In the genomic region with DNA sequence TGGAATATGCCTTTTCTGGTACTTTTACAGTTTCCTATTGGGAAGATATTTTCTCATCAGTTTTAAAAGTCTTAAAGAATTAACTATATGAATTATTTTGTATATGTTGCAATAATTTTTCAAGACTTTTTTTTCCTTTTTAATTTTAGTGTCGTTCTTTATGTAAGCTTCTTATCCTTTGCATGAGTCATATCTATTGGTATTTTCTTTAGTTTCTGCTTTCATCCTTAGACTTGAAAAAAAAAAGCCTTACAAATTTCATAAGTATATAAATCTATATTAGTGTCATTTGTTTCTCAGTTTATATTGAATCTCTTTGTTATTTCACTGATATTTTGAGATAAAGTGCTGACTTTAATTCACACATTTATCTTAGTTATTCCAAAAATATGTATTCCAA, we compare ENCODE assay signal across 21 cellular contexts.
"Had no signal": no experiment of that assay in that cellular context is flagged by ENCODE, and none has a peak within 500 bp of the region (broad histone marks: within the 10 kb centered on the region; RNA-seq: fewer than 3 reads in every experiment).

No MANE protein-coding gene starts in this region.

- H3K9me3 ChIP-seq: ascending aorta, mucosa of descending colon, vagina had no signal

- H3K4me1 Mint-ChIP-seq: neural crest cell had no signal

- DNase-seq: activated CD4-positive, alpha-beta T cell treated with anti-CD3 and anti-CD28 coated beads, Interleukin-2, amount 10 ng/mL, durations not matched to agents 7 days and 5 days; activated CD8-positive, alpha-beta memory T cell treated with anti-CD3 and anti-CD28 coated beads, Interleukin-2, amount 50 U/mL, for 4 hours; activated effector memory CD4-positive, alpha-beta T cell treated with Interleukin-2 at 50 U/mL for 16 hours; activated naive CD4-positive, alpha-beta T cell treated with anti-CD3 and anti-CD28 coated beads, Interleukin-2, amount 10 ng/mL, durations not matched to agents 7 days and 5 days; activated naive CD8-positive, alpha-beta T cell treated with anti-CD3 and anti-CD28 coated beads, Interleukin-2, amount 50 U/mL, for 24 hours; activated T-cell treated with anti-CD3 and anti-CD28 coated beads, Interleukin-2, amount 50 U/mL, for 48 hours; dermis blood vessel endothelial cell; effector memory CD4-positive, alpha-beta T cell; immature natural killer cell; mesenchymal stem cell; mucosa of descending colon; naive B cell; trophoblast cell had no signal

- H3K9me3 Mint-ChIP-seq: activated CD4-positive, alpha-beta T cell treated with anti-CD3 and anti-CD28 coated beads, Interleukin-2, amount 10 ng/mL, durations not matched to agents 7 days and 5 days; activated naive CD4-positive, alpha-beta T cell treated with anti-CD3 and anti-CD28 coated beads, Interleukin-2, amount 10 ng/mL, durations not matched to agents 7 days and 5 days; activated naive CD8-positive, alpha-beta T cell treated with anti-CD3 and anti-CD28 coated beads, Interleukin-2, amount 50 U/mL, for 24 hours; naive B cell; stimulated activated naive CD8-positive, alpha-beta T cell treated with anti-CD3 and anti-CD28 coated beads, Interleukin-15, Interleukin-2, amounts not matched to agents 100 ng/mL and 50 ng/mL, for 24 hours; T-helper 1 cell treated with Interleukin-12 subunit alpha and Interleukin-12 subunit beta and Interleukin-4 antibody, amounts not matched to agents 30 μg/mL and 1 μg/mL, for 36 hours had no signal

- H3K27ac ChIP-seq: ascending aorta, cardiac muscle cell, gastroesophageal sphincter, vagina had no signal

- H3K27ac Mint-ChIP-seq: activated CD4-positive, alpha-beta T cell treated with anti-CD3 and anti-CD28 coated beads, Interleukin-2, amount 10 ng/mL, durations not matched to agents 7 days and 5 days; activated naive CD4-positive, alpha-beta T cell treated with anti-CD3 and anti-CD28 coated beads, Interleukin-2, amount 10 ng/mL, durations not matched to agents 7 days and 5 days; activated naive CD8-positive, alpha-beta T cell treated with anti-CD3 and anti-CD28 coated beads, Interleukin-2, amount 50 U/mL, for 24 hours; immature natural killer cell; naive B cell; progenitor cell of endocrine pancreas; stimulated activated naive CD8-positive, alpha-beta T cell treated with anti-CD3 and anti-CD28 coated beads, Interleukin-15, Interleukin-2, amounts not matched to agents 100 ng/mL and 50 ng/mL, for 24 hours; T-helper 1 cell treated with Interleukin-12 subunit alpha and Interleukin-12 subunit beta and Interleukin-4 antibody, amounts not matched to agents 30 μg/mL and 1 μg/mL, for 36 hours had no signal

- H3K4me1 ChIP-seq: ascending aorta, gastroesophageal sphincter, vagina had no signal

- H3K27me3 Mint-ChIP-seq: activated CD4-positive, alpha-beta T cell treated with anti-CD3 and anti-CD28 coated beads, Interleukin-2, amount 10 ng/mL, durations not matched to agents 7 days and 5 days; activated naive CD4-positive, alpha-beta T cell treated with anti-CD3 and anti-CD28 coated beads, Interleukin-2, amount 10 ng/mL, durations not matched to agents 7 days and 5 days; activated naive CD8-positive, alpha-beta T cell treated with anti-CD3 and anti-CD28 coated beads, Interleukin-2, amount 50 U/mL, for 24 hours; progenitor cell of endocrine pancreas; stimulated activated naive CD8-positive, alpha-beta T cell treated with anti-CD3 and anti-CD28 coated beads, Interleukin-15, Interleukin-2, amounts not matched to agents 100 ng/mL and 50 ng/mL, for 24 hours had no signal

- H3K27me3 ChIP-seq: ascending aorta, cardiac muscle cell, gastroesophageal sphincter, vagina had no signal

- H3K36me3 ChIP-seq: ascending aorta, cardiac muscle cell, gastroesophageal sphincter, vagina had no signal

- H3K4me3 Mint-ChIP-seq: activated CD4-positive, alpha-beta T cell treated with anti-CD3 and anti-CD28 coated beads, Interleukin-2, amount 10 ng/mL, durations not matched to agents 7 days and 5 days; activated naive CD4-positive, alpha-beta T cell treated with anti-CD3 and anti-CD28 coated beads, Interleukin-2, amount 10 ng/mL, durations not matched to agents 7 days and 5 days; activated naive CD8-positive, alpha-beta T cell treated with anti-CD3 and anti-CD28 coated beads, Interleukin-2, amount 50 U/mL, for 24 hours; immature natural killer cell; naive B cell; neural crest cell; stimulated activated naive CD8-positive, alpha-beta T cell treated with anti-CD3 and anti-CD28 coated beads, Interleukin-15, Interleukin-2, amounts not matched to agents 100 ng/mL and 50 ng/mL, for 24 hours; T-helper 1 cell treated with Interleukin-12 subunit alpha and Interleukin-12 subunit beta and Interleukin-4 antibody, amounts not matched to agents 30 μg/mL and 1 μg/mL, for 36 hours had no signal

- H3K4me3 ChIP-seq: ascending aorta, cardiac muscle cell, gastroesophageal sphincter, mucosa of descending colon, vagina had no signal

- H3K36me3 Mint-ChIP-seq: activated naive CD4-positive, alpha-beta T cell treated with anti-CD3 and anti-CD28 coated beads, Interleukin-2, amount 10 ng/mL, durations not matched to agents 7 days and 5 days; immature natural killer cell; naive B cell had no signal
